ENCODE assay signal across 37 cellular contexts in the genomic region with DNA sequence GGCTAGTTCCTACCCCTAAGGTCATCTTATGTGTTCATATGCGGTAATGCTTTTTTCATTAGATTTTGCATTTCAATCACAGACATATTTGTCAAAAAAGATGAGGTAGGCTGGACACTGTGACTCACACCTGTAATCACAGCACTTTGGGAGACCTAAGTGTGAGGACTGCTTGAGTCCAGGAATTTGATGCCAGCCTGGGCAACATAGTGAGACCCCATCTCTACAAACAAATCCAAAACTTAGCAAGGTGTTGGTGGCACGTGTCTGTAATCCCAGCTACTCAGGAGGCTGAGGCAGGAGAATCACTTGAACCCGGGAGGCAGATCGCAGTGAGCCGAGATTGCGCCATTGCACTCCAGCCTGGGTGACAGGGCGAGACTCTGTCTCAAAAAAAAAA. TPM values are rescaled to one million over a fixed set of nuclear protein-coding genes. Genes with fewer than 3 reads are reported as not detected.
"Had no signal": no experiment of that assay in that cellular context is flagged by ENCODE, and none has a peak within 500 bp of the region (broad histone marks: within the 10 kb centered on the region; RNA-seq: fewer than 3 reads in every experiment).

No MANE protein-coding gene starts in this region.

- H3K27me3 Mint-ChIP-seq: memory B cell; naive thymus-derived CD4-positive, alpha-beta T cell; natural killer cell treated with Interleukin-12 subunit alpha and Interleukin-12 subunit beta and Interleukin-15 and Interleukin-18, amount 100 ng/mL, for 72 hours; progenitor cell of endocrine pancreas; stimulated activated memory B cell treated with anti-CD40 and anti-IgM and Interleukin-4, amounts not matched to agents 10 μg/mL and 1 μg/mL and 100 μg/mL, for 72 hours; stimulated activated naive CD8-positive, alpha-beta T cell treated with anti-CD3 and anti-CD28 coated beads, Interleukin-15, amount 100 ng/mL, for 72 hours had no signal

- H3K9me3 ChIP-seq: left lung, mucosa of descending colon, ovary, right atrium auricular region, right lobe of liver, testis, thyroid gland, transverse colon, upper lobe of left lung, vagina had no signal

- H3K4me2 ChIP-seq: smooth muscle cell had no signal

- H3K9me3 Mint-ChIP-seq: immature natural killer cell; memory B cell; natural killer cell treated with Interleukin-12 subunit alpha and Interleukin-12 subunit beta and Interleukin-15 and Interleukin-18, amount 100 ng/mL, for 72 hours; stimulated activated memory B cell treated with anti-CD40 and anti-IgM and Interleukin-4, amounts not matched to agents 10 μg/mL and 1 μg/mL and 100 μg/mL, for 72 hours; stimulated activated naive CD8-positive, alpha-beta T cell treated with anti-CD3 and anti-CD28 coated beads, Interleukin-15, amount 100 ng/mL, for 72 hours had no signal

- H3K36me3 ChIP-seq: left lung, ovary, right atrium auricular region, right lobe of liver, thyroid gland, transverse colon, upper lobe of left lung, vagina had no signal

- H3K36me3 Mint-ChIP-seq: natural killer cell treated with Interleukin-12 subunit alpha and Interleukin-12 subunit beta and Interleukin-15 and Interleukin-18, amount 100 ng/mL, for 72 hours; stimulated activated memory B cell treated with anti-CD40 and anti-IgM and Interleukin-4, amounts not matched to agents 10 μg/mL and 1 μg/mL and 100 μg/mL, for 72 hours had no signal

- H3K27ac ChIP-seq: left lung, ovary, right lobe of liver, testis, thyroid gland, transverse colon, upper lobe of left lung, vagina had no signal

- H3K27me3 ChIP-seq: left lung, ovary, right atrium auricular region, right lobe of liver, testis, thyroid gland, transverse colon, upper lobe of left lung, vagina had no signal

- H3K4me1 Mint-ChIP-seq: memory B cell; stimulated activated memory B cell treated with anti-CD40 and anti-IgM and Interleukin-4, amounts not matched to agents 10 μg/mL and 1 μg/mL and 100 μg/mL, for 72 hours; stimulated activated naive CD8-positive, alpha-beta T cell treated with anti-CD3 and anti-CD28 coated beads, Interleukin-15, amount 100 ng/mL, for 72 hours had no signal

- H3K4me1 ChIP-seq: right atrium auricular region, right lobe of liver, testis, transverse colon had no signal

- H3K4me3 Mint-ChIP-seq: immature natural killer cell; memory B cell; naive thymus-derived CD4-positive, alpha-beta T cell; natural killer cell treated with Interleukin-12 subunit alpha and Interleukin-12 subunit beta and Interleukin-15 and Interleukin-18, amount 100 ng/mL, for 72 hours; stimulated activated memory B cell treated with anti-CD40 and anti-IgM and Interleukin-4, amounts not matched to agents 10 μg/mL and 1 μg/mL and 100 μg/mL, for 72 hours; stimulated activated naive CD8-positive, alpha-beta T cell treated with anti-CD3 and anti-CD28 coated beads, Interleukin-15, amount 100 ng/mL, for 72 hours had no signal

- DNase-seq: hypothalamus; immature natural killer cell; kidney; left colon; midbrain; mucosa of descending colon; naive thymus-derived CD4-positive, alpha-beta T cell; ovary; right lobe of liver; stimulated activated CD4-positive, alpha-beta T cell treated with anti-CD3 and anti-CD28 coated beads, Interleukin-1b, Interleukin-23, amount 100 ng/mL, for 48 hours; stimulated activated CD4-positive, alpha-beta T cell treated with anti-CD3 and anti-CD28 coated beads, Interleukin-2, amount 100 ng/mL, for 48 hours; stimulated activated CD4-positive, alpha-beta T cell treated with anti-CD3 and anti-CD28 coated beads, Interleukin-4, amount 100 ng/mL, for 4 hours; stimulated activated CD8-positive, alpha-beta memory T cell treated with anti-CD3 and anti-CD28 coated beads, Interleukin-4, amount 100 ng/mL, for 48 hours; stimulated activated naive CD4-positive, alpha-beta T cell treated with Interleukin-2 at 50 U/mL for 16 hours; stimulated activated naive CD8-positive, alpha-beta T cell treated with anti-CD3 and anti-CD28 coated beads, Interleukin-15, amount 100 ng/mL, for 72 hours; testis; thyroid gland; transverse colon; upper lobe of left lung had no signal

- H3K27ac Mint-ChIP-seq: immature natural killer cell; memory B cell; naive thymus-derived CD4-positive, alpha-beta T cell; natural killer cell treated with Interleukin-12 subunit alpha and Interleukin-12 subunit beta and Interleukin-15 and Interleukin-18, amount 100 ng/mL, for 72 hours; progenitor cell of endocrine pancreas; stimulated activated memory B cell treated with anti-CD40 and anti-IgM and Interleukin-4, amounts not matched to agents 10 μg/mL and 1 μg/mL and 100 μg/mL, for 72 hours; stimulated activated naive CD8-positive, alpha-beta T cell treated with anti-CD3 and anti-CD28 coated beads, Interleukin-15, amount 100 ng/mL, for 72 hours had no signal

- H3K4me3 ChIP-seq: left lung, mucosa of descending colon, ovary, right atrium auricular region, right lobe of liver, smooth muscle cell, testis, thyroid gland, transverse colon, upper lobe of left lung, vagina had no signal

RNA-seq across cellular contexts. Expression of a gene that starts 23.5 kb away (rescaled TPM):
- total RNA-seq: kidney; left colon; left lung; lower leg skin; lung microvascular endothelial cell; mesenteric fat pad; mucosa of descending colon; myocyte; natural killer cell treated with Interleukin-12 subunit alpha and Interleukin-12 subunit beta and Interleukin-15 and Interleukin-18, amount 100 ng/mL, for 72 hours; omental fat pad; progenitor cell of endocrine pancreas; pulmonary artery endothelial cell; renal cortical epithelial cell; right atrium auricular region; right lobe of liver; skeletal muscle tissue; smooth muscle cell; thyroid gland; transverse colon; urinary bladder; vagina had no signal
- polyA plus RNA-seq: naive thymus-derived CD4-positive, alpha-beta T cell; neural cell; ovary; smooth muscle cell had no signal
